Comparison of ENCODE assay signal across 31 cellular contexts in genomic region chr3:10487988-10488633, GRCh38. TPM values are rescaled to one million over a fixed set of nuclear protein-coding genes. Genes with fewer than 3 reads are reported as not detected.
"Had no signal": no experiment of that assay in that cellular context is flagged by ENCODE, and none has a peak within 500 bp of the region (broad histone marks: within the 10 kb centered on the region; RNA-seq: fewer than 3 reads in every experiment).

No MANE protein-coding gene starts in this region.

- H3K27me3 ChIP-seq: colonic mucosa, gastrocnemius medialis had no signal

- H3K9me3 ChIP-seq: colonic mucosa, esophagus squamous epithelium, gastrocnemius medialis, heart right ventricle, left lung, lower lobe of right lung, mucosa of descending colon had no signal

- H3K9me3 Mint-ChIP-seq: dendritic cell treated with granulocyte-macrophage colony-stimulating factor and Interleukin-4, amounts not matched to agents 40 ng/mL and 50 ng/mL, for 4 days; effector memory CD8-positive, alpha-beta T cell; endodermal cell; mesothelial cell of epicardium had no signal

- H3K36me3 Mint-ChIP-seq: mesothelial cell of epicardium had no signal

- DNase-seq: colonic mucosa; cortex of kidney; effector CD8-positive, alpha-beta T cell; effector memory CD8-positive, alpha-beta T cell; endodermal cell; erythroblast; esophagus squamous epithelium; foreskin fibroblast; foreskin melanocyte; gastrocnemius medialis; glutamatergic neuron; head of caudate nucleus; heart right ventricle; hippocampal formation; left cardiac atrium; left lung; left ventricle myocardium superior; lower lobe of right lung; mesenchymal stem cell; mucosa of descending colon had no signal

- H3K27ac ChIP-seq: colonic mucosa, epithelial cell of prostate, esophagus squamous epithelium, gastrocnemius medialis, heart right ventricle, left lung, lower lobe of right lung had no signal

- H3K4me3 ChIP-seq: colonic mucosa, esophagus squamous epithelium, gastrocnemius medialis, heart right ventricle, left lung, lower lobe of right lung, mucosa of descending colon had no signal

- H3K36me3 ChIP-seq: colonic mucosa, esophagus squamous epithelium, gastrocnemius medialis, heart right ventricle, left lung, lower lobe of right lung had no signal

- H3K4me1 ChIP-seq: colonic mucosa, gastrocnemius medialis, heart right ventricle, left lung, lower lobe of right lung had no signal

- H3K4me1 Mint-ChIP-seq: endodermal cell, mesothelial cell of epicardium had no signal

- H3K4me3 Mint-ChIP-seq: dendritic cell treated with granulocyte-macrophage colony-stimulating factor and Interleukin-4, amounts not matched to agents 40 ng/mL and 50 ng/mL, for 4 days; effector memory CD8-positive, alpha-beta T cell; endodermal cell; mesothelial cell of epicardium had no signal

- FAIRE-seq: endometrium, islet of Langerhans, keratinocyte had no signal

- H3K27ac Mint-ChIP-seq: dendritic cell treated with granulocyte-macrophage colony-stimulating factor and Interleukin-4, amounts not matched to agents 40 ng/mL and 50 ng/mL, for 4 days; effector memory CD8-positive, alpha-beta T cell; endodermal cell; mesothelial cell of epicardium had no signal

- ATAC-seq: effector memory CD8-positive, alpha-beta T cell; esophagus mucosa; gastrocnemius medialis; heart right ventricle; left cardiac atrium; left lung; left ventricle myocardium superior; lower lobe of right lung; mucosa of descending colon had no signal

RNA-seq across cellular contexts. Expression of gene ATP2B2, which starts 17.3 kb away (rescaled TPM):
- total RNA-seq: dermis microvascular lymphatic vessel endothelial cell, glomerular endothelial cell, kidney epithelial cell, left ventricle myocardium superior, lung microvascular endothelial cell, mesothelial cell of epicardium had no signal
- polyA plus RNA-seq: keratinocyte had no signal
